Comparison of ENCODE assay signal across 8 cellular contexts in genomic region chr12:130560321-130560720, GRCh38.
"Had no signal": no experiment of that assay in that cellular context is flagged by ENCODE, and none has a peak within 500 bp of the region (broad histone marks: within the 10 kb centered on the region; RNA-seq: fewer than 3 reads in every experiment).

No MANE protein-coding gene starts in this region.

- H3K27ac ChIP-seq: GM23248 had no signal

- H3K36me3 ChIP-seq: HAP-1 had no signal

- H3K4me3 ChIP-seq: GM23248, GM23338, HAP-1 had no signal

- H3K4me1 ChIP-seq: HAP-1 had no signal

- DNase-seq: GM23248, GOT3, H7, H9, HCEC 1CT, HFFc6 had no signal

- H3K9me3 ChIP-seq: HAP-1 had no signal
